Comparison of ENCODE assay signal across 2 cellular contexts in genomic region chr9:98517710-98518109, GRCh38.
TF ChIP-seq lines count a peak whose summit lies in the region.

No MANE protein-coding gene starts in this region.

TF ChIP-seq in HCT116, 20 proteins besides CTCF, POLR2A, EP300 and RAD21 (continued from another document):
- TF ChIP-seq REST (IDR thresholded peaks at IDR 0.05; ENCODE audit: low read depth) (no peak), EGR1 (IDR thresholded peaks at IDR 0.05; ENCODE audit: low read depth) (no peak)

TF ChIP-seq in K562, 482 proteins besides CTCF, POLR2A, EP300 and RAD21 (continued from another document):
- no peak for TF ChIP-seq PREB (CRISPR knock-in tag; IDR thresholded peaks at IDR 0.05)
- peak; percentile 64 for TF ChIP-seq FOS (IDR thresholded peaks at IDR 0.05; ENCODE audit: extremely low read depth, insufficient read length)
- TF ChIP-seq MNT (conservative IDR thresholded peaks at IDR 0.05): no peak
- TF ChIP-seq CHAMP1 (IDR thresholded peaks at IDR 0.05): no peak
- TF ChIP-seq EHMT2 (IDR thresholded peaks at IDR 0.05): no peak
- no peak for TF ChIP-seq CHD4 (IDR thresholded peaks at IDR 0.05; ENCODE audit: insufficient read depth, insufficient replicate concordance, low read depth, low read length, poor library complexity, severe bottlenecking)
- peak; percentile 72 for TF ChIP-seq ASH1L (IDR thresholded peaks at IDR 0.05; ENCODE audit: borderline replicate concordance, low read depth, partially characterized antibody)
- no peak for TF ChIP-seq TBL1XR1 (IDR thresholded peaks at IDR 0.05; ENCODE audit: low read length in 2 of 2)
- no peak for TF ChIP-seq KLF13 (tag; IDR thresholded peaks at IDR 0.05; ENCODE audit: borderline replicate concordance, low read depth)
- no peak for TF ChIP-seq ZNF143 (CRISPR knock-in tag; IDR thresholded peaks at IDR 0.05)
- TF ChIP-seq CAMTA2 (CRISPR knock-in tag; conservative IDR thresholded peaks at IDR 0.05): no peak
- peak; percentile 87 for TF ChIP-seq HINFP (tag; conservative IDR thresholded peaks at IDR 0.05; ENCODE audit: low read depth)
- no peak for TF ChIP-seq PHB (CRISPR knock-in tag; IDR thresholded peaks at IDR 0.05)
- TF ChIP-seq MXD1 (CRISPR knock-in tag; IDR thresholded peaks at IDR 0.05; ENCODE audit: borderline replicate concordance, poor library complexity, severe bottlenecking): no peak
- TF ChIP-seq ZNF384 (IDR thresholded peaks at IDR 0.05; ENCODE audit: low read depth, low read length): no peak
- TF ChIP-seq TAF7 (tag; IDR thresholded peaks at IDR 0.05): no peak
- no peak for TF ChIP-seq SRF (CRISPR knock-in tag; IDR thresholded peaks at IDR 0.05)
- no peak for TF ChIP-seq MAFG (tag; conservative IDR thresholded peaks at IDR 0.05)
- no peak for TF ChIP-seq MCM2 (IDR thresholded peaks at IDR 0.05; ENCODE audit: low read depth)
- TF ChIP-seq ZNF830 (CRISPR knock-in tag; IDR thresholded peaks at IDR 0.05): no peak
- no peak for TF ChIP-seq GTF3C2 (IDR thresholded peaks at IDR 0.05; ENCODE audit: borderline replicate concordance, extremely low read depth, insufficient read length)
- TF ChIP-seq ZNF146 (CRISPR knock-in tag; IDR thresholded peaks at IDR 0.05; ENCODE audit: unreplicated experiment): no peak
